ENCODE assay signal across 17 cellular contexts in genomic region chr17:21089933-21090888, GRCh38. TPM values are rescaled to one million over a fixed set of nuclear protein-coding genes. Genes with fewer than 3 reads are reported as not detected.
A peak's percentile ranks its signal among the peaks of the same experiment; 100 is the strongest.
DNase-seq lines count a peak whose midpoint lies in the region; ATAC-seq lines count a peak whose summit lies in the region.
"Had no signal": no experiment of that assay in that cellular context is flagged by ENCODE, and none has a peak within 500 bp of the region (broad histone marks: within the 10 kb centered on the region; RNA-seq: fewer than 3 reads in every experiment).

No MANE protein-coding gene starts in this region.

- in situ Hi-C loops in SK-MEL-5 (cut with HindIII; ENCODE audit: low pct_unique_long_range_greater_than_20kb, low sequenced_read_pairs): no loop called here

- H3K9me3 ChIP-seq in BLaER1: peaks cover 4% of the 10 kb centered on the region; the same call in 1 of the 2 replicates
- H3K9me3 ChIP-seq: heart right ventricle, psoas muscle, thyroid gland had no signal

- H3K9ac ChIP-seq in BLaER1: no peak overlapping the region
- H3K9ac ChIP-seq: KMS-11 had no signal

- no peak overlapping the region for H3K27ac ChIP-seq in BLaER1
- H3K27ac ChIP-seq: coronary artery, heart right ventricle, KMS-11, psoas muscle, thyroid gland had no signal

- peaks cover 13% of the 10 kb centered on the region for H3K4me1 ChIP-seq in BLaER1
- H3K4me1 ChIP-seq: heart right ventricle, thyroid gland had no signal

- peak; percentile 26 for DNase-seq in SK-MEL-5 (ENCODE audit: low read depth, low spot score)
- DNase-seq in middle frontal gyrus (ENCODE audit: extremely low spot score, low spot score): no peak
- no peak for DNase-seq in AG08395 (ENCODE audit: low spot score)
- DNase-seq in NAMALWA (ENCODE audit: low spot score): no peak
- DNase-seq: activated CD4-positive, alpha-beta T cell treated with anti-CD3 and anti-CD28 coated beads for 4 hours; activated T-cell treated with anti-CD3 and anti-CD28 coated beads, Interleukin-2, amount 50 U/mL, for 24 hours; heart right ventricle; NCI-H1436 treated with DMSO at 0.1 percent for 48 hours; NCI-H446 treated with DMSO at 0.1 percent for 48 hours; psoas muscle; thyroid gland had no signal

- ATAC-seq in GM19023 (IDR thresholded peaks at IDR 0.05; ENCODE audit: unreplicated experiment): peak; percentile 50
- peak; percentile 56 for ATAC-seq in HG02759 (IDR thresholded peaks at IDR 0.05; ENCODE audit: unreplicated experiment)
- ATAC-seq in HG02840 (IDR thresholded peaks at IDR 0.05; ENCODE audit: low FRiP score, unreplicated experiment): no peak
- ATAC-seq: heart right ventricle, psoas muscle had no signal

- H3K27me3 ChIP-seq in BLaER1: no peaks in the 10 kb centered on the region
- H3K27me3 ChIP-seq: thyroid gland had no signal

- no peaks in the 10 kb centered on the region for H4K20me1 ChIP-seq in BLaER1

- H3K36me3 ChIP-seq in BLaER1: no peaks in the 10 kb centered on the region
- H3K36me3 ChIP-seq: heart right ventricle, thyroid gland had no signal

- H3K4me2 ChIP-seq in BLaER1: peak overlapping the region; percentile 11; the same call in 1 of the 2 replicates
- H3K4me2 ChIP-seq: KMS-11 had no signal

- H3K4me3 ChIP-seq in BLaER1: no peak overlapping the region
- H3K4me3 ChIP-seq: coronary artery, heart right ventricle, psoas muscle, thyroid gland had no signal

RNA-seq across cellular contexts. Expression of gene DHRS7B, which starts 36.6 kb away (rescaled TPM):
- 17.7 and 24.4 TPM in 2 replicates for total RNA-seq in SK-MEL-5 (2014; rRNA removed; shearing (Covaris generic))
- polyA plus RNA-seq in SK-MEL-5 (2015; cell fraction: cytosol; rRNA removed): 18.4 and 20.0 TPM in 2 replicates
- polyA plus RNA-seq in SK-MEL-5 (2015; cell fraction: nucleus; rRNA removed): 0.65 and 10.2 TPM in 2 replicates

RNA-seq across cellular contexts. Expression of gene USP22, which starts 47.4 kb away (rescaled TPM):
- total RNA-seq in SK-MEL-5 (2014; rRNA removed; shearing (Covaris generic)): 208 and 210 TPM in 2 replicates
- 226 and 276 TPM in 2 replicates for polyA plus RNA-seq in SK-MEL-5 (2015; cell fraction: cytosol; rRNA removed)
- 182 and 185 TPM in 2 replicates for polyA plus RNA-seq in SK-MEL-5 (2015; cell fraction: nucleus; rRNA removed)
